ENCODE assay signal across 9 cellular contexts in genomic region chr1:21439345-21439720, GRCh38. TPM values are rescaled to one million over a fixed set of nuclear protein-coding genes. Genes with fewer than 3 reads are reported as not detected.
DNase-seq lines count a peak whose midpoint lies in the region; FAIRE-seq and TF ChIP-seq lines count a peak whose summit lies in the region.
"Had no signal": no experiment of that assay in that cellular context is flagged by ENCODE, and none has a peak within 500 bp of the region (broad histone marks: within the 10 kb centered on the region; RNA-seq: fewer than 3 reads in every experiment).

No MANE protein-coding gene starts in this region.

- no peak for TF ChIP-seq CTCF in 22Rv1 (IDR thresholded peaks at IDR 0.05)
- no peak for TF ChIP-seq CTCF in bronchial epithelial cell (IDR thresholded peaks at IDR 0.05; ENCODE audit: insufficient read depth, low read length, severe bottlenecking)

- H3K9me3 ChIP-seq in HUES48 (ENCODE audit: control insufficient read depth, insufficient read depth, low read length), result no peaks in the 10 kb centered on the region
- no peaks in the 10 kb centered on the region for H3K9me3 ChIP-seq in muscle layer of duodenum (ENCODE audit: control insufficient read depth in 1 of 2, low read length in 2 of 2)

- H3K36me3 ChIP-seq in HUES48 (ENCODE audit: control insufficient read depth, insufficient read depth, low read length), result no peaks in the 10 kb centered on the region
- no peaks in the 10 kb centered on the region for H3K36me3 ChIP-seq in bronchial epithelial cell (ENCODE audit: control insufficient read depth, insufficient read depth, low read length)
- no peaks in the 10 kb centered on the region for H3K36me3 ChIP-seq in muscle layer of duodenum (ENCODE audit: control insufficient read depth in 1 of 2, insufficient read depth in 2 of 2, low read length in 2 of 2)

- no peak overlapping the region for H3K9ac ChIP-seq in HUES48 (ENCODE audit: low read depth, low read length)

- H3K4me3 ChIP-seq in HUES48 (ENCODE audit: low read depth, low read length) (peak overlapping the region; percentile 83), bronchial epithelial cell (ENCODE audit: low read depth, low read length) (peak overlapping the region; percentile 69), muscle layer of duodenum (ENCODE audit: low read depth in 1 of 2, low read length in 2 of 2) (peak overlapping the region; percentile 61 to 86)

- no peak for FAIRE-seq in bronchial epithelial cell (lab: Jason Lieb, UNC)
- FAIRE-seq: TTC549 had no signal

- DNase-seq in bronchial epithelial cell (ENCODE audit: low read depth), result no peak
- DNase-seq in NCI-H446 (lab: John Stamatoyannopoulos, UW), result no peak
- DNase-seq in UCSD-AML1 (lab: John Stamatoyannopoulos, UW; ENCODE audit: unreplicated experiment), result no peak
- DNase-seq in A172 (ENCODE audit: low spot score), result no peak
- DNase-seq in NCI-H2029 treated with DMSO at 0.1 percent for 48 hours (lab: John Stamatoyannopoulos, UW), result no peak

- H3K27ac ChIP-seq in 22Rv1 (peak overlapping the region; percentile 71), HUES48 (ENCODE audit: low read depth, low read length) (peak overlapping the region; percentile 59), muscle layer of duodenum (ENCODE audit: low read length) (no peak overlapping the region)

- peaks cover 11% of the 10 kb centered on the region for H3K4me1 ChIP-seq in HUES48 (ENCODE audit: control insufficient read depth, insufficient read depth, low read length)
- peaks cover 0 to 8% of the 10 kb centered on the region in 2 donors for H3K4me1 ChIP-seq in muscle layer of duodenum (ENCODE audit: control insufficient read depth in 1 of 2, insufficient read depth in 2 of 2, low read length in 2 of 2)

- peaks cover 29% of the 10 kb centered on the region for H3K27me3 ChIP-seq in HUES48 (ENCODE audit: control insufficient read depth, insufficient read depth, low read length)
- no peaks in the 10 kb centered on the region for H3K27me3 ChIP-seq in bronchial epithelial cell (ENCODE audit: control insufficient read depth, insufficient read depth, low read length)
- no peaks in the 10 kb centered on the region for H3K27me3 ChIP-seq in muscle layer of duodenum (ENCODE audit: low read depth, low read length)

RNA-seq across cellular contexts. Expression of gene NBPF3, which starts 0.6 kb away (rescaled TPM):
- 6.8 and 18.6 TPM in 2 replicates for total RNA-seq in bronchial epithelial cell
- 5.4 and 5.6 TPM in 2 replicates for total RNA-seq in A172 (2014; rRNA removed; shearing (Covaris generic))
